ENCODE assay signal across 15 cellular contexts in the genomic region with DNA sequence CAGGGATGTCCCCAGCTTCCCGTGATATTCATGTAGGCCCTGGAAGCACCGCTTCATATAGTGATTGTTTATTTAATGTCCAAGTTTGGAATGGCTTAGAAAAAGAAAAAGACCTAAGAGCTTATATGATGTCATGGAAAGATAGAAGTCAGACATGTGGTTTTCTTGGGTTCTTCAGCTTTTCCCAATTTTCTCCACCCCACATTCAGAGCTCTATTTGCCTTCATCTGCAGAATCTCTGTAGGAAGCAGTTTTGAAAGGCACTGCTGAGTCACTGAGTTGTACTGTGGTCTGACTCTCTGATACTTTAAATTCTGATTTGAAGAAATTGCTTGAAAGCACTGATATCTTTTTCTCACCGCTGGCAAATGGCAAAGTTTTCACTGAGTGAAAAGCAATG.
DNase-seq lines count a peak whose midpoint lies in the region; ATAC-seq and TF ChIP-seq lines count a peak whose summit lies in the region.
"Had no signal": no experiment of that assay in that cellular context is flagged by ENCODE, and none has a peak within 500 bp of the region (broad histone marks: within the 10 kb centered on the region; RNA-seq: fewer than 3 reads in every experiment).

No MANE protein-coding gene starts in this region.

- H4K20me1 ChIP-seq in osteoblast (ENCODE audit: insufficient read depth, low read length), result no peaks in the 10 kb centered on the region
- no peaks in the 10 kb centered on the region for H4K20me1 ChIP-seq in Karpas-422 (ENCODE audit: insufficient read depth, low read depth, low read length)
- H4K20me1 ChIP-seq: BLaER1 had no signal

- H3K27ac ChIP-seq in SJSA1 (peak overlapping the region; percentile 46), osteoblast (ENCODE audit: low read depth, low read length) (peak overlapping the region; percentile 72), Karpas-422 (ENCODE audit: low read length) (no peak overlapping the region)
- H3K27ac ChIP-seq: BLaER1, prostate gland, SK-N-MC had no signal

- H3K36me3 ChIP-seq in SJSA1 (no peaks in the 10 kb centered on the region), osteoblast (ENCODE audit: insufficient read depth, low read length) (no peaks in the 10 kb centered on the region), Karpas-422 (ENCODE audit: insufficient read depth, low read length) (no peaks in the 10 kb centered on the region)
- H3K36me3 ChIP-seq: BLaER1, prostate gland had no signal

- H3K27me3 ChIP-seq in SJSA1 (replicated peaks) (no peaks in the 10 kb centered on the region), osteoblast (ENCODE audit: insufficient read depth, low read length) (no peaks in the 10 kb centered on the region), Karpas-422 (ENCODE audit: low read length) (no peaks in the 10 kb centered on the region)
- H3K27me3 ChIP-seq: BLaER1 had no signal

- H3K79me2 ChIP-seq in osteoblast (ENCODE audit: insufficient read depth, low read length) (no peaks in the 10 kb centered on the region), Karpas-422 (ENCODE audit: low read length) (no peaks in the 10 kb centered on the region)

- no peaks in the 10 kb centered on the region for H3K9me2 ChIP-seq in Karpas-422 (replicated peaks; ENCODE audit: insufficient read depth, low read length)

- ATAC-seq in GM21737 (IDR thresholded peaks at IDR 0.05; ENCODE audit: unreplicated experiment), result no peak
- ATAC-seq: activated T-cell treated with anti-CD3 and anti-CD28 coated beads, Interleukin-2, amount 50 U/mL, for 4 hours; left lobe of liver had no signal

- DNase-seq in AG08395 (ENCODE audit: low spot score) (peak; percentile 48), SJSA1 (ENCODE audit: low read depth in 1 of 2, low spot score in 2 of 2) (peak in 1 of 2 experiments; percentile 38), fibroblast of gingiva (ENCODE audit: low read depth) (peak; percentile 81), osteoblast (ENCODE audit: insufficient read length, low spot score, missing footprints) (peak; percentile 74), DMS153 treated with DMSO at 0.1 percent for 48 hours (lab: John Stamatoyannopoulos, UW; ENCODE audit: unreplicated experiment) (no peak), Karpas-422 (no peak), ureter (ENCODE audit: low spot score) (no peak)
- DNase-seq: activated T-cell treated with anti-CD3 and anti-CD28 coated beads, Interleukin-2, amount 50 U/mL, for 4 hours; central memory CD4-positive, alpha-beta T cell; NCI-H510A treated with DMSO at 0.1 percent for 48 hours had no signal

- H3K4me2 ChIP-seq in osteoblast (ENCODE audit: insufficient read depth, low read length), result peak overlapping the region; percentile 27
- no peak overlapping the region for H3K4me2 ChIP-seq in Karpas-422 (ENCODE audit: low read depth, low read length, poor library complexity, severe bottlenecking)
- H3K4me2 ChIP-seq: BLaER1 had no signal

- H2AFZ ChIP-seq in osteoblast (ENCODE audit: low read length) (no peak overlapping the region), Karpas-422 (ENCODE audit: low read length) (no peak overlapping the region)

- H3K9me3 ChIP-seq in SJSA1 (replicated peaks), result no peaks in the 10 kb centered on the region
- no peaks in the 10 kb centered on the region for H3K9me3 ChIP-seq in osteoblast (ENCODE audit: low read depth, low read length)
- no peaks in the 10 kb centered on the region for H3K9me3 ChIP-seq in Karpas-422 (ENCODE audit: low read length)
- H3K9me3 ChIP-seq: BLaER1, prostate gland had no signal

- H3K9ac ChIP-seq in Karpas-422 (ENCODE audit: low read length), result no peak overlapping the region
- H3K9ac ChIP-seq: BLaER1 had no signal

- TF ChIP-seq CTCF in osteoblast (IDR thresholded peaks at IDR 0.05; ENCODE audit: extremely low read depth, low read depth, low read length), result no peak

- H3K4me3 ChIP-seq in SJSA1 (no peak overlapping the region), osteoblast (ENCODE audit: insufficient read depth, low read length) (no peak overlapping the region), Karpas-422 (ENCODE audit: low read length) (no peak overlapping the region)
- H3K4me3 ChIP-seq: BLaER1, prostate gland, SK-N-MC had no signal

- H3K4me1 ChIP-seq in SJSA1 (replicated peaks), result peaks cover 50% of the 10 kb centered on the region
- peaks cover 46% of the 10 kb centered on the region for H3K4me1 ChIP-seq in osteoblast (ENCODE audit: insufficient read depth, low read length)
- H3K4me1 ChIP-seq in Karpas-422 (ENCODE audit: low read length), result no peaks in the 10 kb centered on the region
- H3K4me1 ChIP-seq: BLaER1, prostate gland had no signal

Comparison
In these comparisons a context has a peak if more than half of its experiments do, and no peak if none do; other contexts are left out.
1. DNase-seq: peak in AG08395 (single experiment), fibroblast of gingiva (single experiment) and osteoblast (single experiment); none in DMS153 treated with DMSO at 0.1 percent for 48 hours (single experiment), Karpas-422 (single experiment) and ureter (single experiment).